ENCODE assay signal across 8 cellular contexts in the genomic region with DNA sequence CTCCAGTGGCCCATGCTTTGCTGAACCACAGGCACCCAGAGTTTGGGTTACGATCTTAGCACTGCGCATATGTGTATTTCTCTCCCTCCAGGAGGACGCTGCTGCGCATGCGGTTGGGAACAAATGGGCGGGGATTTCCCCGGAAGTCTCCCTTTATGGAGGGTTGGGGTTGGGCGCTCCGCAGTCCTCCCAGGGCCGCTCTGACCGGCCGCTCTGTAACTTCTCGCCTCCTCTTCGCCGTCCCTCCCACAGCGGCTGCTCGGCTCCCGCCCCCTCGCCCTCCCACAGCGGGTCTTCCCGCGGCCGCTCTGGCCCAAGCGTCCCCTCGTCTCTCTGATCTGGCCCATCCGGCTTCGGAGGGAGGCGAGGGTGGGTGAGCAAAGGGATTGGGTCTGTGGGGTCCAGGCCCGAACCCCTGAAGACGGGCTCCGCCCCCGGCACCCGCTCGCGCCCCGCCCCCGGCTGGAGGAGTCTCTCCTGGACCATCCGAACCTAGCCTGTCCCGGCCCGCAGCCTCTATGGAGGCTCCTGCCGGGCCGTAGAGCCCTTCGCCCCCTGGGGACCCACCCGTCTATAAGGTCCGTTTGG. TPM values are rescaled to one million over a fixed set of nuclear protein-coding genes. Genes with fewer than 3 reads are reported as not detected.
DNase-seq lines count a peak whose midpoint lies in the region; ATAC-seq, FAIRE-seq and TF ChIP-seq lines count a peak whose summit lies in the region.

A gene with protein sequence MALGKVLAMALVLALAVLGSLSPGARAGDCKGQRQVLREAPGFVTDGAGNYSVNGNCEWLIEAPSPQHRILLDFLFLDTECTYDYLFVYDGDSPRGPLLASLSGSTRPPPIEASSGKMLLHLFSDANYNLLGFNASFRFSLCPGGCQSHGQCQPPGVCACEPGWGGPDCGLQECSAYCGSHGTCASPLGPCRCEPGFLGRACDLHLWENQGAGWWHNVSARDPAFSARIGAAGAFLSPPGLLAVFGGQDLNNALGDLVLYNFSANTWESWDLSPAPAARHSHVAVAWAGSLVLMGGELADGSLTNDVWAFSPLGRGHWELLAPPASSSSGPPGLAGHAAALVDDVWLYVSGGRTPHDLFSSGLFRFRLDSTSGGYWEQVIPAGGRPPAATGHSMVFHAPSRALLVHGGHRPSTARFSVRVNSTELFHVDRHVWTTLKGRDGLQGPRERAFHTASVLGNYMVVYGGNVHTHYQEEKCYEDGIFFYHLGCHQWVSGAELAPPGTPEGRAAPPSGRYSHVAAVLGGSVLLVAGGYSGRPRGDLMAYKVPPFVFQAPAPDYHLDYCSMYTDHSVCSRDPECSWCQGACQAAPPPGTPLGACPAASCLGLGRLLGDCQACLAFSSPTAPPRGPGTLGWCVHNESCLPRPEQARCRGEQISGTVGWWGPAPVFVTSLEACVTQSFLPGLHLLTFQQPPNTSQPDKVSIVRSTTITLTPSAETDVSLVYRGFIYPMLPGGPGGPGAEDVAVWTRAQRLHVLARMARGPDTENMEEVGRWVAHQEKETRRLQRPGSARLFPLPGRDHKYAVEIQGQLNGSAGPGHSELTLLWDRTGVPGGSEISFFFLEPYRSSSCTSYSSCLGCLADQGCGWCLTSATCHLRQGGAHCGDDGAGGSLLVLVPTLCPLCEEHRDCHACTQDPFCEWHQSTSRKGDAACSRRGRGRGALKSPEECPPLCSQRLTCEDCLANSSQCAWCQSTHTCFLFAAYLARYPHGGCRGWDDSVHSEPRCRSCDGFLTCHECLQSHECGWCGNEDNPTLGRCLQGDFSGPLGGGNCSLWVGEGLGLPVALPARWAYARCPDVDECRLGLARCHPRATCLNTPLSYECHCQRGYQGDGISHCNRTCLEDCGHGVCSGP (N-terminal part only) (plus strand): TSS at position 328 of the 588 bp plus-strand sequence. CDS start 609 bp downstream, outside the sequence.

- TF ChIP-seq CTCF in left ventricle myocardium inferior (IDR thresholded peaks at IDR 0.05; ENCODE audit: borderline replicate concordance): peak; percentile 90
- TF ChIP-seq CTCF in progenitor cell of endocrine pancreas (IDR thresholded peaks at IDR 0.05; ENCODE audit: unreplicated experiment): no peak

- peak; percentile 95 for DNase-seq in GM12892 (ENCODE audit: insufficient read length)
- peak; percentile 100 for DNase-seq in NCI-H146 (lab: John Stamatoyannopoulos, UW)
- peak; percentile 91 to 99 (median 97) for DNase-seq in T-helper 1 cell
- DNase-seq in amygdala (lab: John Stamatoyannopoulos, UW): peak; percentile 83 to 99 (median 96)
- DNase-seq in left ventricle myocardium inferior: peak; percentile 97
- peak; percentile 95 for DNase-seq in progenitor cell of endocrine pancreas (ENCODE audit: low spot score, unreplicated experiment)
- DNase-seq in ureter (ENCODE audit: low spot score): peak; percentile 98

- peak within 1 kb of the TSS; percentile 83 for H3K4me3 Mint-ChIP-seq in progenitor cell of endocrine pancreas (ENCODE audit: low read depth)

- H3K27ac ChIP-seq in left ventricle myocardium inferior (replicated peaks): peak within 1 kb of the TSS; percentile 82

- peaks cover 34% of the 10 kb centered on the region for H3K27me3 ChIP-seq in left ventricle myocardium inferior (ENCODE audit: low read depth)

- H3K9me3 Mint-ChIP-seq in progenitor cell of endocrine pancreas (ENCODE audit: low read depth): no peaks in the 10 kb centered on the region

- peaks cover 37% of the 10 kb centered on the region for H3K27me3 Mint-ChIP-seq in progenitor cell of endocrine pancreas

- no peaks in the 10 kb centered on the region for H3K9me3 ChIP-seq in left ventricle myocardium inferior (replicated peaks)

- FAIRE-seq in GM12892 (lab: Jason Lieb, UNC): peak; percentile 99

- intact Hi-C loops in left ventricle myocardium inferior (cut with micrococcal nuclease): no loop called here

- TF ChIP-seq POLR2A in GM12892 (IDR thresholded peaks at IDR 0.05; ENCODE audit: low read depth, low read length): peak; percentile 71

- peak; percentile 89 for ATAC-seq in HG02852 (IDR thresholded peaks at IDR 0.05; ENCODE audit: unreplicated experiment)

- H3K36me3 Mint-ChIP-seq in progenitor cell of endocrine pancreas (ENCODE audit: insufficient read depth): no peaks in the 10 kb centered on the region

- peak within 1 kb of the TSS; percentile 91 for H3K27ac Mint-ChIP-seq in progenitor cell of endocrine pancreas

- peaks cover 17% of the 10 kb centered on the region for H3K4me1 Mint-ChIP-seq in progenitor cell of endocrine pancreas (ENCODE audit: low read depth)

- peaks cover 50% of the 10 kb centered on the region for H3K4me1 ChIP-seq in left ventricle myocardium inferior

- H3K36me3 ChIP-seq in left ventricle myocardium inferior: no peaks in the 10 kb centered on the region

- peak within 1 kb of the TSS; percentile 79 for H3K4me3 ChIP-seq in left ventricle myocardium inferior

RNA-seq across cellular contexts. Expression of the gene that starts here (rescaled TPM):
- 3.0 TPM for polyA plus RNA-seq in GM12892 (2012; ENCODE audit: missing spikeins)
- total RNA-seq in left ventricle myocardium inferior: 34.3 TPM
- total RNA-seq in progenitor cell of endocrine pancreas: 51.9 and 61.7 TPM in 2 replicates
- 22.0 TPM for total RNA-seq in ureter

Comparison
In these comparisons a context has a peak if more than half of its experiments do, and no peak if none do; other contexts are left out.
1. Peak in every context shown above with its lines: DNase-seq, ATAC-seq, H3K4me3 ChIP-seq and H3K27ac ChIP-seq.